Comparison of ENCODE assay signal across 15 cellular contexts in the genomic region with DNA sequence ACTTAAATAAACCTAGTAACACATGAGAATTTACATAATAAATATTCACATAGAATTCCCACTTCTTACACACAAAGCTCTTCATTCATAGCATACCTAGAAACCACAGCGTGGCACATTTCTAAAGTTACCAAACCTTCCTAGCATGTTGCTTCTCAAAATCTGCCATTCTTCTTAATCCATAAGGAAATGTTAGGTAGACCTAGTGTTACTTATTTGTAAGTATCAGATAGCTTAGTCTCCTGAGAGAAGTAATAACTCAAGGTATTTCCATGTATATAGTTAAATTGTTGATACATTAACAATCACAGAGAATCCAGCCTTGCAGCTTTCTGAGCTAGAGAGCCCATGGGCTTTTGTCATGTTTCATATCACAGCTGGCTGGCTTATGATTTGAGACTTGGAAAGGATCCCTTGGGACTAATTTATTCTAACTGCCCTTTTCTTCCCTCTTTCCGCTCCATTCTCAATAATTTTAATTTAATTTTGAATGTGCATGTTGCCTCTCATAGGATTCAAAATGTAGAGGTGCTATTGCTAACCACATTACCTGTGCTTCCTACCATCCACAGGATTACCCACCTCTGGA. TPM values are rescaled to one million over a fixed set of nuclear protein-coding genes. Genes with fewer than 3 reads are reported as not detected.
DNase-seq lines count a peak whose midpoint lies in the region; ATAC-seq, FAIRE-seq and TF ChIP-seq lines count a peak whose summit lies in the region.
"Had no signal": no experiment of that assay in that cellular context is flagged by ENCODE, and none has a peak within 500 bp of the region (broad histone marks: within the 10 kb centered on the region; RNA-seq: fewer than 3 reads in every experiment).

No MANE protein-coding gene starts in this region.

- no peak for ATAC-seq in activated T-helper 17 cell treated with anti-CD3 and anti-CD28 coated beads, Interleukin-2, amount 50 U/mL, for 72 hours (replicated peaks)
- no peak for ATAC-seq in GM21723 (IDR thresholded peaks at IDR 0.05; ENCODE audit: unreplicated experiment)
- ATAC-seq: activated T-cell treated with anti-CD3 and anti-CD28 coated beads, Interleukin-2, amount 50 U/mL, for 72 hours; stimulated activated effector memory CD8-positive, alpha-beta T cell treated with anti-CD3 and anti-CD28 coated beads, Interleukin-12 subunit alpha, Interleukin-12 subunit beta, amount 100 ng/mL, for 72 hours had no signal

- H3K9me3 Mint-ChIP-seq in brain = peaks cover 0 to 1% (median 0%) of the 10 kb centered on the region in 5 experiments
- H3K9me3 Mint-ChIP-seq in neural progenitor cell = peaks cover 4% of the 10 kb centered on the region
- no peaks in the 10 kb centered on the region for H3K9me3 Mint-ChIP-seq in activated T-helper 17 cell treated with anti-CD3 and anti-CD28 coated beads, Interleukin-2, amount 50 U/mL, for 72 hours
- H3K9me3 Mint-ChIP-seq: activated T-cell treated with anti-CD3 and anti-CD28 coated beads, Interleukin-2, amount 50 U/mL, for 72 hours; CD4-positive, alpha-beta T cell; stimulated activated effector memory CD8-positive, alpha-beta T cell treated with anti-CD3 and anti-CD28 coated beads, Interleukin-12 subunit alpha, Interleukin-12 subunit beta, amount 100 ng/mL, for 72 hours had no signal

- H3K4me3 Mint-ChIP-seq in brain = peak overlapping the region in 2 of 5 experiments; percentile 14 to 15
- H3K4me3 Mint-ChIP-seq in neural progenitor cell = no peak overlapping the region
- H3K4me3 Mint-ChIP-seq in activated T-helper 17 cell treated with anti-CD3 and anti-CD28 coated beads, Interleukin-2, amount 50 U/mL, for 72 hours = no peak overlapping the region
- H3K4me3 Mint-ChIP-seq: activated T-cell treated with anti-CD3 and anti-CD28 coated beads, Interleukin-2, amount 50 U/mL, for 72 hours; CD4-positive, alpha-beta T cell; stimulated activated effector memory CD8-positive, alpha-beta T cell treated with anti-CD3 and anti-CD28 coated beads, Interleukin-12 subunit alpha, Interleukin-12 subunit beta, amount 100 ng/mL, for 72 hours had no signal

- no peaks in the 10 kb centered on the region for H3K27me3 Mint-ChIP-seq in brain
- H3K27me3 Mint-ChIP-seq in neural progenitor cell (ENCODE audit: insufficient read depth, low read depth) = peaks cover 2% of the 10 kb centered on the region
- H3K27me3 Mint-ChIP-seq in activated T-helper 17 cell treated with anti-CD3 and anti-CD28 coated beads, Interleukin-2, amount 50 U/mL, for 72 hours = peaks cover 27% of the 10 kb centered on the region

- FAIRE-seq in GM12891 (lab: Jason Lieb, UNC) = no peak

- TF ChIP-seq CTCF in brain (conservative IDR thresholded peaks at IDR 0.05) (no peak), neural progenitor cell (IDR thresholded peaks at IDR 0.05) (no peak)

- peaks cover 84% of the 10 kb centered on the region for H3K4me1 Mint-ChIP-seq in brain
- H3K4me1 Mint-ChIP-seq in neural progenitor cell = peaks cover 43% of the 10 kb centered on the region
- no peaks in the 10 kb centered on the region for H3K4me1 Mint-ChIP-seq in activated T-helper 17 cell treated with anti-CD3 and anti-CD28 coated beads, Interleukin-2, amount 50 U/mL, for 72 hours
- H3K4me1 Mint-ChIP-seq: stimulated activated effector memory CD8-positive, alpha-beta T cell treated with anti-CD3 and anti-CD28 coated beads, Interleukin-12 subunit alpha, Interleukin-12 subunit beta, amount 100 ng/mL, for 72 hours had no signal

- peaks cover 100% of the 10 kb centered on the region for H3K79me2 ChIP-seq in neural progenitor cell (ENCODE audit: low read depth)

- H3K27ac Mint-ChIP-seq in brain = peak overlapping the region in 4 of 5 experiments; percentile 28 to 64 (median 46)
- H3K27ac Mint-ChIP-seq in neural progenitor cell = peak overlapping the region; percentile 74
- no peak overlapping the region for H3K27ac Mint-ChIP-seq in activated T-helper 17 cell treated with anti-CD3 and anti-CD28 coated beads, Interleukin-2, amount 50 U/mL, for 72 hours
- H3K27ac Mint-ChIP-seq: activated T-cell treated with anti-CD3 and anti-CD28 coated beads, Interleukin-2, amount 50 U/mL, for 72 hours; CD4-positive, alpha-beta T cell; stimulated activated effector memory CD8-positive, alpha-beta T cell treated with anti-CD3 and anti-CD28 coated beads, Interleukin-12 subunit alpha, Interleukin-12 subunit beta, amount 100 ng/mL, for 72 hours had no signal

- DNase-seq in Caki2 (ENCODE audit: low read depth) (peak; percentile 42), neural progenitor cell (ENCODE audit: low spot score) (no peak), GM12891 (ENCODE audit: insufficient read length, low spot score) (no peak), amniotic stem cell (lab: John Stamatoyannopoulos, UW) (no peak)
- DNase-seq: activated CD4-positive, CD25-positive, alpha-beta regulatory T cell treated with anti-CD3 and anti-CD28 coated beads, Interleukin-2, amount 50 U/mL, for 72 hours; activated T-cell treated with anti-CD3 and anti-CD28 coated beads, Interleukin-2, amount 50 U/mL, for 72 hours; caudate nucleus; CD4-positive, alpha-beta T cell; ovary had no signal

- H3K27me3 ChIP-seq in HUES6 (ENCODE audit: control insufficient read depth, insufficient read depth, low read length) (no peaks in the 10 kb centered on the region), neural progenitor cell (no peaks in the 10 kb centered on the region)
- H3K27me3 ChIP-seq: ovary, SJCRH30 had no signal

- in situ Hi-C loops in Caki2 (cut with HindIII; ENCODE audit: low pct_unique_long_range_greater_than_20kb, low sequenced_read_pairs) = no loop called here

- H3K27ac ChIP-seq in HUES6 (ENCODE audit: low read depth, low read length) = peak overlapping the region; percentile 84; the same call in 1 of the 2 replicates
- H3K27ac ChIP-seq in neural progenitor cell = no peak overlapping the region
- H3K27ac ChIP-seq: SJCRH30 had no signal

- H3K36me3 ChIP-seq in HUES6 (ENCODE audit: control insufficient read depth, insufficient read depth, low read length) (no peaks in the 10 kb centered on the region), neural progenitor cell (no peaks in the 10 kb centered on the region)
- H3K36me3 ChIP-seq: ovary, SJCRH30 had no signal

- H3K36me3 Mint-ChIP-seq in brain (peaks cover 3% of the 10 kb centered on the region), neural progenitor cell (peaks cover 22% of the 10 kb centered on the region)
- H3K36me3 Mint-ChIP-seq in activated T-helper 17 cell treated with anti-CD3 and anti-CD28 coated beads, Interleukin-2, amount 50 U/mL, for 72 hours (ENCODE audit: low read depth) = no peaks in the 10 kb centered on the region
- H3K36me3 Mint-ChIP-seq: stimulated activated effector memory CD8-positive, alpha-beta T cell treated with anti-CD3 and anti-CD28 coated beads, Interleukin-12 subunit alpha, Interleukin-12 subunit beta, amount 100 ng/mL, for 72 hours had no signal

- H3K9ac ChIP-seq in HUES6 (ENCODE audit: low read length) (no peak overlapping the region), neural progenitor cell (no peak overlapping the region)

- H3K4me3 ChIP-seq in HUES6 (ENCODE audit: low read depth, low read length) (no peak overlapping the region), neural progenitor cell (no peak overlapping the region)
- H3K4me3 ChIP-seq: ovary, SJCRH30 had no signal

- H3K4me1 ChIP-seq in HUES6 (ENCODE audit: control insufficient read depth, insufficient read depth, low read length) = peaks cover 57% of the 10 kb centered on the region
- peaks cover 37% of the 10 kb centered on the region for H3K4me1 ChIP-seq in neural progenitor cell

- TF ChIP-seq POLR2A in GM12891 (IDR thresholded peaks at IDR 0.05; ENCODE audit: low read depth, low read length) = no peak

- no peak overlapping the region for H2AFZ ChIP-seq in neural progenitor cell (replicated peaks)

- peaks cover 19% of the 10 kb centered on the region for H4K20me1 ChIP-seq in neural progenitor cell (ENCODE audit: low read depth)

- H3K4me2 ChIP-seq in neural progenitor cell = no peak overlapping the region

- no peaks in the 10 kb centered on the region for H3K9me3 ChIP-seq in HUES6 (ENCODE audit: control insufficient read depth, insufficient read depth, low read depth, low read length)
- H3K9me3 ChIP-seq in neural progenitor cell (ENCODE audit: low read depth) = no peaks in the 10 kb centered on the region
- H3K9me3 ChIP-seq: ovary, SJCRH30 had no signal

- H3F3A ChIP-seq in neural progenitor cell (ENCODE audit: low read depth) = peaks cover 7% of the 10 kb centered on the region

TF ChIP-seq in GM12891, 5 proteins besides CTCF, POLR2A, EP300 and RAD21:
- TF ChIP-seq TAF1 (IDR thresholded peaks at IDR 0.05; ENCODE audit: low read depth, low read length) (no peak), PAX5 (IDR thresholded peaks at IDR 0.05; ENCODE audit: insufficient read depth, low read length, severe bottlenecking) (no peak), POLR2AphosphoS5 (IDR thresholded peaks at IDR 0.05; ENCODE audit: low read depth, low read length) (no peak), SPI1 (IDR thresholded peaks at IDR 0.05; ENCODE audit: low read depth, low read length) (no peak), POU2F2 (IDR thresholded peaks at IDR 0.05; ENCODE audit: low read depth, low read length) (no peak)
TF ChIP-seq in GM12891: peak in this region for 0.

RNA-seq across cellular contexts. Expression of a gene that starts 17.6 kb away (rescaled TPM):
- 7.4 and 15.3 TPM in 2 replicates for total RNA-seq in Caki2 (2014; rRNA removed; shearing (Covaris generic); ENCODE audit: low replicate concordance)
- polyA plus RNA-seq in brain (ENCODE audit: insufficient read depth, low read depth, low replicate concordance) = 7.1 TPM
- total RNA-seq in neural progenitor cell (ENCODE audit: low replicate concordance) = 14.1 and 17.1 TPM in 2 replicates
- 1 to 10 TPM in 1 of 2 donors, under 1 TPM in 1; 0.26 to 1.4 TPM for total RNA-seq in activated T-helper 17 cell treated with anti-CD3 and anti-CD28 coated beads, Interleukin-2, amount 50 U/mL, for 72 hours
- polyA plus RNA-seq in GM12891 (2012; ENCODE audit: low read depth, missing spikeins) = 3.7 TPM
